Comparison of ENCODE assay signal across 8 cellular contexts in the genomic region with DNA sequence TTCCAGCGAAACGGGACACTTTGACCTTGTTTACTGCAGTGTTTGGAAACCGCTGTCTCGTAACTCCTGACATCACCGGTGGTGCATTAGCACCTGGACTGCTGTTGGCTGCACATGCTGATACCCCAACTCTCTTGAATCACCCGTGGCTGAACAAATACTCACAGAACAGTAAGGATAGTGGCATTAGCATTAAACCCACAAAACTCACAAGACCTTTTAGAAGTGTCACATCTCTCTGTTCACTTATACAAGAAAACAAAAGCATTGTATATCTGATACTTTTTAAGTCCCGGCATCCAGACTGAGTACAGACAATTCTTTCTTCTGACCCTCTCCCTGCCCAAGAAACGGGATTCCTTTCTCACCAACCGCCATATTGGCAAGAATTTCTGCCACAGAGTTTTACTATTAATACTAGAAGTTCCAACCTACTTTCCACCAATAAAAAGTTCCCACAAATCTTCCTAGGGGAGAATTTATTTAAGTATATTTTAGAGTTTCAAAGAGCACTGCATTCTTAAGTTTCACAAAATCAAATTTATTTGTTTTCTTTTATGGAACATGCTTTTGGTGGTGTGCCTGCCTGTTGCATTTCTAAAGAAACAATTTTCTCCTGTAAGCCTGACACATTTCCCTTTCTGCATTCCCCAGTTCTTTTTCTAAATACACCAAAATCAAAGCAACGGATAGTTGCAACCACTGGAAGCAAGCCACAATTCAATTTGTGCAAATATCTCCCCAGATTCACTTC.
DNase-seq lines count a peak whose midpoint lies in the region; ATAC-seq and TF ChIP-seq lines count a peak whose summit lies in the region.

No MANE protein-coding gene starts in this region.

- POLR2A ChIA-PET in OCI-LY7 (lab: Charles Lee): interaction anchor here (0.7 to 1.0 kb wide), 2 partner anchors 29 to 961 kb away, joined by 3 read pairs; no protein-coding TSS in a partner anchor

- H3K27ac ChIP-seq in OCI-LY7 (ENCODE audit: low read depth, low read length, poor library complexity, severe bottlenecking) (peak overlapping the region; percentile 47), neural progenitor cell (no peak overlapping the region)
- H3K27ac ChIP-seq in effector memory CD4-positive, alpha-beta T cell (ENCODE audit: insufficient read depth, low read length, poor library complexity, severe bottlenecking): peak overlapping the region; percentile 83

- H3K9ac ChIP-seq in neural progenitor cell: no peak overlapping the region

- H2AFZ ChIP-seq in OCI-LY7 (ENCODE audit: low read length) (peak overlapping the region; percentile 67; the same call in 1 of the 2 replicates), neural progenitor cell (replicated peaks) (no peak overlapping the region)

- H3K9me2 ChIP-seq in OCI-LY7 (ENCODE audit: insufficient read depth, low read length): no peaks in the 10 kb centered on the region

- no peaks in the 10 kb centered on the region for H3K9me3 ChIP-seq in OCI-LY7 (ENCODE audit: low read length)
- H3K9me3 ChIP-seq in effector memory CD4-positive, alpha-beta T cell (ENCODE audit: control insufficient read depth, low read length): no peaks in the 10 kb centered on the region
- no peaks in the 10 kb centered on the region for H3K9me3 ChIP-seq in neural progenitor cell (ENCODE audit: low read depth)

- DNase-seq in DMS53 treated with DMSO at 0.1 percent for 48 hours (lab: John Stamatoyannopoulos, UW; ENCODE audit: unreplicated experiment) (peak; percentile 70), OCI-LY7 (ENCODE audit: low spot score) (peak; percentile 40), neural progenitor cell (ENCODE audit: low spot score) (no peak), NAMALWA (ENCODE audit: low spot score) (no peak), NCI-H146 treated with DMSO at 0.1 percent for 48 hours (lab: John Stamatoyannopoulos, UW; ENCODE audit: unreplicated experiment) (no peak), dedifferentiated amniotic fluid mesenchymal stem cell (ENCODE audit: extremely low spot score) (no peak)
- DNase-seq in effector memory CD4-positive, alpha-beta T cell: peak in 2 of 3 donors; percentile 54 to 62

- CTCF ChIA-PET in OCI-LY7 (lab: Charles Lee; ENCODE audit: unreplicated experiment): no interaction called here

- no peaks in the 10 kb centered on the region for H3F3A ChIP-seq in neural progenitor cell (ENCODE audit: low read depth)

- H3K36me3 Mint-ChIP-seq in neural progenitor cell: no peaks in the 10 kb centered on the region

- no peak overlapping the region for H3K4me3 Mint-ChIP-seq in neural progenitor cell

- ATAC-seq in HG02678 (IDR thresholded peaks at IDR 0.05; ENCODE audit: unreplicated experiment): no peak

- peaks cover 46% of the 10 kb centered on the region for H3K4me1 Mint-ChIP-seq in neural progenitor cell

- no peaks in the 10 kb centered on the region for H3K27me3 ChIP-seq in effector memory CD4-positive, alpha-beta T cell (replicated peaks; ENCODE audit: control insufficient read depth, insufficient read depth, low read length, poor library complexity, severe bottlenecking)
- H3K27me3 ChIP-seq in neural progenitor cell: no peaks in the 10 kb centered on the region

- H4K20me1 ChIP-seq in OCI-LY7 (ENCODE audit: insufficient read depth, low read length): no peaks in the 10 kb centered on the region
- H4K20me1 ChIP-seq in neural progenitor cell (ENCODE audit: low read depth): no peaks in the 10 kb centered on the region

- H3K4me3 ChIP-seq in OCI-LY7 (ENCODE audit: low read depth, low read length, poor library complexity, severe bottlenecking) (peak overlapping the region; percentile 66), neural progenitor cell (no peak overlapping the region)
- peak overlapping the region; percentile 53 for H3K4me3 ChIP-seq in effector memory CD4-positive, alpha-beta T cell (ENCODE audit: insufficient read depth, low read depth, low read length, poor library complexity, severe bottlenecking)

- peak overlapping the region; percentile 98 for H3K4me2 ChIP-seq in OCI-LY7 (ENCODE audit: low read length)
- no peak overlapping the region for H3K4me2 ChIP-seq in neural progenitor cell

- H3K4me1 ChIP-seq in OCI-LY7 (ENCODE audit: insufficient read depth, low read length, poor library complexity, severe bottlenecking) (peaks cover 58% of the 10 kb centered on the region), neural progenitor cell (peaks cover 29% of the 10 kb centered on the region)
- peaks cover 64% of the 10 kb centered on the region for H3K4me1 ChIP-seq in effector memory CD4-positive, alpha-beta T cell (ENCODE audit: control insufficient read depth, insufficient read depth, low read length, poor library complexity, severe bottlenecking)

- H3K36me3 ChIP-seq in OCI-LY7 (ENCODE audit: insufficient read depth, low read length) (peaks cover 13% of the 10 kb centered on the region; the same call in 1 of the 2 replicates), neural progenitor cell (no peaks in the 10 kb centered on the region)
- peaks cover 14% of the 10 kb centered on the region for H3K36me3 ChIP-seq in effector memory CD4-positive, alpha-beta T cell (ENCODE audit: control insufficient read depth, insufficient read depth, low read length)

- H3K27me3 Mint-ChIP-seq in neural progenitor cell (ENCODE audit: insufficient read depth, low read depth): peaks cover 6% of the 10 kb centered on the region

- intact Hi-C loops in OCI-LY7 (cut with micrococcal nuclease; ENCODE audit: unreplicated experiment): no loop called here

- H3K9me3 Mint-ChIP-seq in neural progenitor cell: no peaks in the 10 kb centered on the region

- peak overlapping the region; percentile 27 for H3K27ac Mint-ChIP-seq in neural progenitor cell

- TF ChIP-seq CTCF in OCI-LY7 (conservative IDR thresholded peaks at IDR 0.05; ENCODE audit: low read length) (no peak), neural progenitor cell (IDR thresholded peaks at IDR 0.05) (no peak)

- no TSS peak for BruUV-seq in OCI-LY7 (replicated peaks; lab: Mats Ljungman, UMichigan)

- H3K79me2 ChIP-seq in OCI-LY7 (ENCODE audit: insufficient read depth, low read depth, low read length): peaks cover 25% of the 10 kb centered on the region; the same call in 1 of the 2 replicates
- no peaks in the 10 kb centered on the region for H3K79me2 ChIP-seq in neural progenitor cell (ENCODE audit: low read depth)

Comparison
In these comparisons a context has a peak if more than half of its experiments do, and no peak if none do; other contexts are left out.
1. DNase-seq: peak in DMS53 treated with DMSO at 0.1 percent for 48 hours (single experiment), OCI-LY7 (single experiment) and effector memory CD4-positive, alpha-beta T cell (2 of 3); none in neural progenitor cell (single experiment), NAMALWA (single experiment), NCI-H146 treated with DMSO at 0.1 percent for 48 hours (single experiment) and dedifferentiated amniotic fluid mesenchymal stem cell (single experiment).